Comparison of ENCODE assay signal across 20 cellular contexts in genomic region chr2:128270306-128271185, GRCh38. TPM values are rescaled to one million over a fixed set of nuclear protein-coding genes. Genes with fewer than 3 reads are reported as not detected.
A peak's percentile ranks its signal among the peaks of the same experiment; 100 is the strongest.
DNase-seq lines count a peak whose midpoint lies in the region; ATAC-seq, FAIRE-seq and TF ChIP-seq lines count a peak whose summit lies in the region.
"Had no signal": no experiment of that assay in that cellular context is flagged by ENCODE, and none has a peak within 500 bp of the region (broad histone marks: within the 10 kb centered on the region; RNA-seq: fewer than 3 reads in every experiment).

No MANE protein-coding gene starts in this region.

- no peak overlapping the region for H3K4me3 ChIP-seq in BLaER1
- H3K4me3 ChIP-seq in Peyer's patch: no peak overlapping the region
- H3K4me3 ChIP-seq in endodermal cell (ENCODE audit: low read length): no peak overlapping the region
- no peak overlapping the region for H3K4me3 ChIP-seq in neuronal stem cell (ENCODE audit: low read length in 2 of 2)
- H3K4me3 ChIP-seq: esophagus squamous epithelium, suprapubic skin had no signal

- peaks cover 5% of the 10 kb centered on the region for H3K9me3 Mint-ChIP-seq in endodermal cell

- H3K27ac ChIP-seq in BLaER1: peak overlapping the region; percentile 13; the same call in 1 of the 2 replicates
- H3K27ac ChIP-seq in Peyer's patch: no peak overlapping the region
- H3K27ac ChIP-seq in endodermal cell (ENCODE audit: low read depth, low read length): no peak overlapping the region
- no peak overlapping the region for H3K27ac ChIP-seq in neuronal stem cell (replicated peaks; ENCODE audit: low read length)
- H3K27ac ChIP-seq: C4-2B, esophagus squamous epithelium, suprapubic skin had no signal

- TF ChIP-seq CTCF in Peyer's patch (IDR thresholded peaks at IDR 0.05): no peak
- no peak for TF ChIP-seq CTCF in endodermal cell (conservative IDR thresholded peaks at IDR 0.05)
- no peak for TF ChIP-seq CTCF in D721Med (IDR thresholded peaks at IDR 0.05; ENCODE audit: insufficient read depth, missing control alignments)

- TF ChIP-seq POLR2A in Peyer's patch (IDR thresholded peaks at IDR 0.05): no peak

- DNase-seq in Peyer's patch (peak in 2 of 3 donors; percentile 40 to 44), endodermal cell (peak; percentile 42), neuronal stem cell (ENCODE audit: low spot score) (no peak), pons (ENCODE audit: low spot score) (no peak), D721Med (ENCODE audit: insufficient read length, low spot score) (no peak)
- DNase-seq: activated CD4-positive, alpha-beta T cell treated with anti-CD3 and anti-CD28 coated beads, Interleukin-2, amount 50 U/mL, for 4 hours; activated naive CD4-positive, alpha-beta T cell treated with anti-CD3 and anti-CD28 coated beads for 36 hours; activated T-cell treated with anti-CD3 and anti-CD28 coated beads for 4 hours; effector CD8-positive, alpha-beta T cell; esophagus squamous epithelium; HFFc6; NCI-H1417; SHP77 treated with DMSO at 0.1 percent for 48 hours had no signal

- H3K36me3 ChIP-seq in BLaER1 (peaks cover 68% of the 10 kb centered on the region), Peyer's patch (peaks cover 0 to under 1% (median 0%) of the 10 kb centered on the region in 3 donors), endodermal cell (ENCODE audit: control insufficient read depth, insufficient read depth, low read length) (peaks cover 26% of the 10 kb centered on the region), neuronal stem cell (replicated peaks in 1 of 2; ENCODE audit: control insufficient read depth in 2 of 2, insufficient read depth in 2 of 2, low read length in 2 of 2) (peaks cover 12 to 74% of the 10 kb centered on the region in 2 donors)

- no peaks in the 10 kb centered on the region for H3K27me3 ChIP-seq in BLaER1
- no peaks in the 10 kb centered on the region for H3K27me3 ChIP-seq in Peyer's patch
- no peaks in the 10 kb centered on the region for H3K27me3 ChIP-seq in endodermal cell (ENCODE audit: control insufficient read depth, insufficient read depth, low read length, poor library complexity, severe bottlenecking)
- peaks cover 0 to 2% (median 0%) of the 10 kb centered on the region in 3 experiments for H3K27me3 ChIP-seq in neuronal stem cell (ENCODE audit: control insufficient read depth in 3 of 3, insufficient read depth in 3 of 3, low read depth in 1 of 3, low read length in 3 of 3)
- H3K27me3 ChIP-seq: esophagus squamous epithelium, suprapubic skin had no signal

- H4K91ac ChIP-seq in neuronal stem cell (ENCODE audit: low read depth, low read length, poor library complexity): no peak overlapping the region

- no peak for FAIRE-seq in D721Med (lab: Jason Lieb, UNC)

- H3K4me2 ChIP-seq in BLaER1 (peak overlapping the region; percentile 57), neuronal stem cell (ENCODE audit: insufficient read depth, low read length, poor library complexity, severe bottlenecking) (no peak overlapping the region)

- no peaks in the 10 kb centered on the region for H3K4me1 Mint-ChIP-seq in endodermal cell
- H3K4me1 Mint-ChIP-seq: neural crest cell had no signal

- H3K79me1 ChIP-seq in neuronal stem cell (ENCODE audit: low read depth, low read length): peaks cover 31% of the 10 kb centered on the region

- peaks cover 55% of the 10 kb centered on the region for H4K20me1 ChIP-seq in BLaER1

- WGBS in endodermal cell (ENCODE audit: insufficient coverage in 1 of 2, insufficient read length in 1 of 2), 2 experiments: 92 to 96% methylated on average over 12 to 15 of the region's 15 CpGs
- WGBS in neuronal stem cell (ENCODE audit: extremely low coverage in 2 of 2, insufficient read length in 2 of 2, insufficient replicate concordance in 1 of 2), 2 donors: no CpG with 5 or more reads among the region's 15 CpGs

- no peak overlapping the region for H2BK15ac ChIP-seq in neuronal stem cell (ENCODE audit: low read length)

- H3K14ac ChIP-seq in neuronal stem cell (ENCODE audit: low read length): no peak overlapping the region

- no peak overlapping the region for H3K4me3 Mint-ChIP-seq in endodermal cell
- H3K4me3 Mint-ChIP-seq: activated naive CD4-positive, alpha-beta T cell treated with anti-CD3 and anti-CD28 coated beads for 36 hours; HFFc6; neural crest cell; T-helper 1 cell treated with Interleukin-12 subunit alpha and Interleukin-12 subunit beta and Interleukin-4 antibody, amounts not matched to agents 30 μg/mL and 1 μg/mL, for 36 hours had no signal

- H3K27ac Mint-ChIP-seq in endodermal cell: peak overlapping the region; percentile 55
- H3K27ac Mint-ChIP-seq: activated naive CD4-positive, alpha-beta T cell treated with anti-CD3 and anti-CD28 coated beads for 36 hours; HFFc6; T-helper 1 cell treated with Interleukin-12 subunit alpha and Interleukin-12 subunit beta and Interleukin-4 antibody, amounts not matched to agents 30 μg/mL and 1 μg/mL, for 36 hours had no signal

- no peak overlapping the region for H2AFZ ChIP-seq in neuronal stem cell (ENCODE audit: low read length)

- H3K4me1 ChIP-seq in BLaER1 (peaks cover 49% of the 10 kb centered on the region), Peyer's patch (peaks cover 0 to 23% (median 0%) of the 10 kb centered on the region in 4 donors), endodermal cell (ENCODE audit: control insufficient read depth, insufficient read depth, low read length) (no peaks in the 10 kb centered on the region), neuronal stem cell (ENCODE audit: control insufficient read depth in 2 of 2, insufficient read depth in 1 of 2, low read depth in 1 of 2, low read length in 2 of 2) (peaks cover 0 to 4% of the 10 kb centered on the region in 2 donors)

- no peak overlapping the region for H3K4ac ChIP-seq in neuronal stem cell (ENCODE audit: low read length)

- H3K9ac ChIP-seq in BLaER1: no peak overlapping the region
- H3K9ac ChIP-seq in endodermal cell (ENCODE audit: extremely low read depth, low read length, poor library complexity, severe bottlenecking): no peak overlapping the region
- H3K9ac ChIP-seq in neuronal stem cell (ENCODE audit: low read depth, low read length, poor library complexity): peak overlapping the region; percentile 63

- H3K27me3 Mint-ChIP-seq in endodermal cell (ENCODE audit: insufficient read depth): no peaks in the 10 kb centered on the region

- H3K23ac ChIP-seq in neuronal stem cell (ENCODE audit: low read depth, low read length, poor library complexity): peak overlapping the region; percentile 75

- H2BK5ac ChIP-seq in neuronal stem cell (ENCODE audit: low read length): no peak overlapping the region

- H2AK5ac ChIP-seq in neuronal stem cell (ENCODE audit: low read depth, low read length): no peak overlapping the region

- H2BK12ac ChIP-seq in neuronal stem cell (ENCODE audit: low read length): no peak overlapping the region

- peak overlapping the region; percentile 76 for H3K18ac ChIP-seq in neuronal stem cell (ENCODE audit: low read length)

- H4K8ac ChIP-seq in neuronal stem cell (ENCODE audit: low read depth, low read length): no peak overlapping the region

- peaks cover 22% of the 10 kb centered on the region for H3K36me3 Mint-ChIP-seq in endodermal cell (ENCODE audit: low read depth)

- ATAC-seq in HG03097 (IDR thresholded peaks at IDR 0.05; ENCODE audit: low FRiP score, unreplicated experiment): no peak
- ATAC-seq in HG03095 (IDR thresholded peaks at IDR 0.05; ENCODE audit: unreplicated experiment): no peak

- H2BK120ac ChIP-seq in neuronal stem cell (ENCODE audit: low read depth, low read length): no peak overlapping the region

- H3K9me3 ChIP-seq in BLaER1 (peaks cover 19% of the 10 kb centered on the region), Peyer's patch (no peaks in the 10 kb centered on the region), endodermal cell (ENCODE audit: control insufficient read depth, low read length) (no peaks in the 10 kb centered on the region), neuronal stem cell (replicated peaks in 1 of 2; ENCODE audit: control insufficient read depth in 2 of 2, insufficient read depth in 1 of 2, low read depth in 1 of 2, low read length in 2 of 2) (peaks cover 5 to 16% of the 10 kb centered on the region in 2 donors)
- H3K9me3 ChIP-seq: esophagus squamous epithelium, suprapubic skin had no signal

RNA-seq across cellular contexts. Expression of gene HS6ST1, which starts 48.1 kb away (rescaled TPM):
- total RNA-seq in Peyer's patch (10 to 100 TPM; 16.5 to 52.0 (median 40.2) TPM), endodermal cell (100 to 1,000 TPM in 1 of 2 donors, 10 to 100 TPM in 1; 93.0 to 106 TPM)
- 81.5 TPM for polyA plus RNA-seq in endodermal cell (2013, experiment 1 of 2)
- polyA plus RNA-seq in endodermal cell (2013, experiment 2 of 2): 79.0 TPM
- 32.8 TPM for polyA plus RNA-seq in neuronal stem cell (2013, experiment 1 of 2)
- polyA plus RNA-seq in neuronal stem cell (2013, experiment 2 of 2): 32.8 TPM

Comparison
In these comparisons a context has a peak if more than half of its experiments do, and no peak if none do; other contexts are left out.
1. DNase-seq: peak in Peyer's patch (2 of 3) and endodermal cell (single experiment); none in neuronal stem cell (single experiment), pons (single experiment) and D721Med (single experiment).